Comparison of ENCODE assay signal across 2 cellular contexts in the genomic region with DNA sequence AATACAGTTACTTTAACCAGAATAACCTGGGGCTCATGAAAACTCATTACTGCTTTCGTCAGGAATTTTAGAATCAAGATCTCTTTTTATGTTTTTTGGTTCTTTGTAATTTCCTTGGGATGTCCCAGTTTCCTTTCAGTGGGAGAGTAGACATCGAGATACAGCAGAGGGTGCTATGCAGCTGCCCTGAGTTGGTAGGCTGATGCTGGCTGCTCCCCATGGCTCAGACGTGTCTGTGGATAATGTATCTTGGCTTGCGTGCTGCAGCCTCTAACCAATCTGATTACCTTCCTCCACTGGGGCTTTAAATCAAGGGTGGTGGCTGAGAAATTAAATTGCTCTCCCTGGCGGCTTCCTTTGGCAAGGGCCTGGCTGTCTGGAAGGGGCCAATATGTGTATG.
TF ChIP-seq lines count a peak whose summit lies in the region.

No MANE protein-coding gene starts in this region.

TF ChIP-seq in GM23338, 12 proteins besides CTCF, POLR2A, EP300 and RAD21 (continued from another document):
- TF ChIP-seq, protein P1, sequence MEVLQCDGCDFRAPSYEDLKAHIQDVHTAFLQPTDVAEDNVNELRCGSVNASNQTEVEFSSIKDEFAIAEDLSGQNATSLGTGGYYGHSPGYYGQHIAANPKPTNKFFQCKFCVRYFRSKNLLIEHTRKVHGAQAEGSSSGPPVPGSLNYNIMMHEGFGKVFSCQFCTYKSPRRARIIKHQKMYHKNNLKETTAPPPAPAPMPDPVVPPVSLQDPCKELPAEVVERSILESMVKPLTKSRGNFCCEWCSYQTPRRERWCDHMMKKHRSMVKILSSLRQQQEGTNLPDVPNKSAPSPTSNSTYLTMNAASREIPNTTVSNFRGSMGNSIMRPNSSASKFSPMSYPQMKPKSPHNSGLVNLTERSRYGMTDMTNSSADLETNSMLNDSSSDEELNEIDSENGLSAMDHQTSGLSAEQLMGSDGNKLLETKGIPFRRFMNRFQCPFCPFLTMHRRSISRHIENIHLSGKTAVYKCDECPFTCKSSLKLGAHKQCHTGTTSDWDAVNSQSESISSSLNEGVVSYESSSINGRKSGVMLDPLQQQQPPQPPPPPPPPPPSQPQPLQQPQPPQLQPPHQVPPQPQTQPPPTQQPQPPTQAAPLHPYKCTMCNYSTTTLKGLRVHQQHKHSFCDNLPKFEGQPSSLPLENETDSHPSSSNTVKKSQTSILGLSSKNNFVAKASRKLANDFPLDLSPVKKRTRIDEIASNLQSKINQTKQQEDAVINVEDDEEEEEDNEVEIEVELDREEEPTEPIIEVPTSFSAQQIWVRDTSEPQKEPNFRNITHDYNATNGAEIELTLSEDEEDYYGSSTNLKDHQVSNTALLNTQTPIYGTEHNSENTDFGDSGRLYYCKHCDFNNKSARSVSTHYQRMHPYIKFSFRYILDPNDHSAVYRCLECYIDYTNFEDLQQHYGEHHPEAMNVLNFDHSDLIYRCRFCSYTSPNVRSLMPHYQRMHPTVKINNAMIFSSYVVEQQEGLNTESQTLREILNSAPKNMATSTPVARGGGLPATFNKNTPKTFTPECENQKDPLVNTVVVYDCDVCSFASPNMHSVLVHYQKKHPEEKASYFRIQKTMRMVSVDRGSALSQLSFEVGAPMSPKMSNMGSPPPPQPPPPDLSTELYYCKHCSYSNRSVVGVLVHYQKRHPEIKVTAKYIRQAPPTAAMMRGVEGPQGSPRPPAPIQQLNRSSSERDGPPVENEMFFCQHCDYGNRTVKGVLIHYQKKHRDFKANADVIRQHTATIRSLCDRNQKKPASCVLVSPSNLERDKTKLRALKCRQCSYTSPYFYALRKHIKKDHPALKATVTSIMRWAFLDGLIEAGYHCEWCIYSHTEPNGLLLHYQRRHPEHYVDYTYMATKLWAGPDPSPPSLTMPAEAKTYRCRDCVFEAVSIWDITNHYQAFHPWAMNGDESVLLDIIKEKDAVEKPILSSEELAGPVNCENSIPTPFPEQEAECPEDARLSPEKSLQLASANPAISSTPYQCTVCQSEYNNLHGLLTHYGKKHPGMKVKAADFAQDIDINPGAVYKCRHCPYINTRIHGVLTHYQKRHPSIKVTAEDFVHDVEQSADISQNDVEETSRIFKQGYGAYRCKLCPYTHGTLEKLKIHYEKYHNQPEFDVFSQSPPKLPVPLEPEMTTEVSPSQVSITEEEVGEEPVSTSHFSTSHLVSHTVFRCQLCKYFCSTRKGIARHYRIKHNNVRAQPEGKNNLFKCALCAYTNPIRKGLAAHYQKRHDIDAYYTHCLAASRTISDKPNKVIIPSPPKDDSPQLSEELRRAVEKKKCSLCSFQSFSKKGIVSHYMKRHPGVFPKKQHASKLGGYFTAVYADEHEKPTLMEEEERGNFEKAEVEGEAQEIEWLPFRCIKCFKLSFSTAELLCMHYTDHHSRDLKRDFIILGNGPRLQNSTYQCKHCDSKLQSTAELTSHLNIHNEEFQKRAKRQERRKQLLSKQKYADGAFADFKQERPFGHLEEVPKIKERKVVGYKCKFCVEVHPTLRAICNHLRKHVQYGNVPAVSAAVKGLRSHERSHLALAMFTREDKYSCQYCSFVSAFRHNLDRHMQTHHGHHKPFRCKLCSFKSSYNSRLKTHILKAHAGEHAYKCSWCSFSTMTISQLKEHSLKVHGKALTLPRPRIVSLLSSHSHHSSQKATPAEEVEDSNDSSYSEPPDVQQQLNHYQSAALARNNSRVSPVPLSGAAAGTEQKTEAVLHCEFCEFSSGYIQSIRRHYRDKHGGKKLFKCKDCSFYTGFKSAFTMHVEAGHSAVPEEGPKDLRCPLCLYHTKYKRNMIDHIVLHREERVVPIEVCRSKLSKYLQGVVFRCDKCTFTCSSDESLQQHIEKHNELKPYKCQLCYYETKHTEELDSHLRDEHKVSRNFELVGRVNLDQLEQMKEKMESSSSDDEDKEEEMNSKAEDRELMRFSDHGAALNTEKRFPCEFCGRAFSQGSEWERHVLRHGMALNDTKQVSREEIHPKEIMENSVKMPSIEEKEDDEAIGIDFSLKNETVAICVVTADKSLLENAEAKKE (CRISPR knock-in tag; IDR thresholded peaks at IDR 0.05), result no peak
- TF ChIP-seq ZNF114 (CRISPR knock-in tag; IDR thresholded peaks at IDR 0.05) (no peak), NANOG (IDR thresholded peaks at IDR 0.05; ENCODE audit: borderline replicate concordance) (no peak), EZH2phosphoT487 (IDR thresholded peaks at IDR 0.05; ENCODE audit: unreplicated experiment) (no peak), STAT1 (IDR thresholded peaks at IDR 0.05; ENCODE audit: unreplicated experiment) (no peak)
- TF ChIP-seq, protein P2, sequence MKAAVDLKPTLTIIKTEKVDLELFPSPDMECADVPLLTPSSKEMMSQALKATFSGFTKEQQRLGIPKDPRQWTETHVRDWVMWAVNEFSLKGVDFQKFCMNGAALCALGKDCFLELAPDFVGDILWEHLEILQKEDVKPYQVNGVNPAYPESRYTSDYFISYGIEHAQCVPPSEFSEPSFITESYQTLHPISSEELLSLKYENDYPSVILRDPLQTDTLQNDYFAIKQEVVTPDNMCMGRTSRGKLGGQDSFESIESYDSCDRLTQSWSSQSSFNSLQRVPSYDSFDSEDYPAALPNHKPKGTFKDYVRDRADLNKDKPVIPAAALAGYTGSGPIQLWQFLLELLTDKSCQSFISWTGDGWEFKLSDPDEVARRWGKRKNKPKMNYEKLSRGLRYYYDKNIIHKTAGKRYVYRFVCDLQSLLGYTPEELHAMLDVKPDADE (IDR thresholded peaks at IDR 0.05), result no peak

TF ChIP-seq in HepG2, 621 proteins besides CTCF, POLR2A, EP300 and RAD21 (continued from another document):
- TF ChIP-seq, protein P3, sequence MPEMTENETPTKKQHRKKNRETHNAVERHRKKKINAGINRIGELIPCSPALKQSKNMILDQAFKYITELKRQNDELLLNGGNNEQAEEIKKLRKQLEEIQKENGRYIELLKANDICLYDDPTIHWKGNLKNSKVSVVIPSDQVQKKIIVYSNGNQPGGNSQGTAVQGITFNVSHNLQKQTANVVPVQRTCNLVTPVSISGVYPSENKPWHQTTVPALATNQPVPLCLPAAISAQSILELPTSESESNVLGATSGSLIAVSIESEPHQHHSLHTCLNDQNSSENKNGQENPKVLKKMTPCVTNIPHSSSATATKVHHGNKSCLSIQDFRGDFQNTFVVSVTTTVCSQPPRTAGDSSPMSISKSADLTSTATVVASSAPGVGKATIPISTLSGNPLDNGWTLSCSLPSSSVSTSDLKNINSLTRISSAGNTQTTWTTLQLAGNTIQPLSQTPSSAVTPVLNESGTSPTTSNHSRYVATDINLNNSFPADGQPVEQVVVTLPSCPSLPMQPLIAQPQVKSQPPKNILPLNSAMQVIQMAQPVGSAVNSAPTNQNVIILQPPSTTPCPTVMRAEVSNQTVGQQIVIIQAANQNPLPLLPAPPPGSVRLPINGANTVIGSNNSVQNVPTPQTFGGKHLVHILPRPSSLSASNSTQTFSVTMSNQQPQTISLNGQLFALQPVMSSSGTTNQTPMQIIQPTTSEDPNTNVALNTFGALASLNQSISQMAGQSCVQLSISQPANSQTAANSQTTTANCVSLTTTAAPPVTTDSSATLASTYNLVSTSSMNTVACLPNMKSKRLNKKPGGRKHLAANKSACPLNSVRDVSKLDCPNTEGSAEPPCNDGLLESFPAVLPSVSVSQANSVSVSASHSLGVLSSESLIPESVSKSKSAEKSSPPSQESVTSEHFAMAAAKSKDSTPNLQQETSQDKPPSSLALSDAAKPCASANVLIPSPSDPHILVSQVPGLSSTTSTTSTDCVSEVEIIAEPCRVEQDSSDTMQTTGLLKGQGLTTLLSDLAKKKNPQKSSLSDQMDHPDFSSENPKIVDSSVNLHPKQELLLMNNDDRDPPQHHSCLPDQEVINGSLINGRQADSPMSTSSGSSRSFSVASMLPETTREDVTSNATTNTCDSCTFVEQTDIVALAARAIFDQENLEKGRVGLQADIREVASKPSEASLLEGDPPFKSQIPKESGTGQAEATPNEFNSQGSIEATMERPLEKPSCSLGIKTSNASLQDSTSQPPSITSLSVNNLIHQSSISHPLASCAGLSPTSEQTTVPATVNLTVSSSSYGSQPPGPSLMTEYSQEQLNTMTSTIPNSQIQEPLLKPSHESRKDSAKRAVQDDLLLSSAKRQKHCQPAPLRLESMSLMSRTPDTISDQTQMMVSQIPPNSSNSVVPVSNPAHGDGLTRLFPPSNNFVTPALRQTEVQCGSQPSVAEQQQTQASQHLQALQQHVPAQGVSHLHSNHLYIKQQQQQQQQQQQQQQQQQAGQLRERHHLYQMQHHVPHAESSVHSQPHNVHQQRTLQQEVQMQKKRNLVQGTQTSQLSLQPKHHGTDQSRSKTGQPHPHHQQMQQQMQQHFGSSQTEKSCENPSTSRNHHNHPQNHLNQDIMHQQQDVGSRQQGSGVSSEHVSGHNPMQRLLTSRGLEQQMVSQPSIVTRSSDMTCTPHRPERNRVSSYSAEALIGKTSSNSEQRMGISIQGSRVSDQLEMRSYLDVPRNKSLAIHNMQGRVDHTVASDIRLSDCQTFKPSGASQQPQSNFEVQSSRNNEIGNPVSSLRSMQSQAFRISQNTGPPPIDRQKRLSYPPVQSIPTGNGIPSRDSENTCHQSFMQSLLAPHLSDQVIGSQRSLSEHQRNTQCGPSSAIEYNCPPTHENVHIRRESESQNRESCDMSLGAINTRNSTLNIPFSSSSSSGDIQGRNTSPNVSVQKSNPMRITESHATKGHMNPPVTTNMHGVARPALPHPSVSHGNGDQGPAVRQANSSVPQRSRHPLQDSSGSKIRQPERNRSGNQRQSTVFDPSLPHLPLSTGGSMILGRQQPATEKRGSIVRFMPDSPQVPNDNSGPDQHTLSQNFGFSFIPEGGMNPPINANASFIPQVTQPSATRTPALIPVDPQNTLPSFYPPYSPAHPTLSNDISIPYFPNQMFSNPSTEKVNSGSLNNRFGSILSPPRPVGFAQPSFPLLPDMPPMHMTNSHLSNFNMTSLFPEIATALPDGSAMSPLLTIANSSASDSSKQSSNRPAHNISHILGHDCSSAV (CRISPR knock-in tag; IDR thresholded peaks at IDR 0.05; ENCODE audit: borderline replicate concordance), result no peak
- no peak for TF ChIP-seq ZNF780A (CRISPR knock-in tag; IDR thresholded peaks at IDR 0.05)
- TF ChIP-seq, protein P4, sequence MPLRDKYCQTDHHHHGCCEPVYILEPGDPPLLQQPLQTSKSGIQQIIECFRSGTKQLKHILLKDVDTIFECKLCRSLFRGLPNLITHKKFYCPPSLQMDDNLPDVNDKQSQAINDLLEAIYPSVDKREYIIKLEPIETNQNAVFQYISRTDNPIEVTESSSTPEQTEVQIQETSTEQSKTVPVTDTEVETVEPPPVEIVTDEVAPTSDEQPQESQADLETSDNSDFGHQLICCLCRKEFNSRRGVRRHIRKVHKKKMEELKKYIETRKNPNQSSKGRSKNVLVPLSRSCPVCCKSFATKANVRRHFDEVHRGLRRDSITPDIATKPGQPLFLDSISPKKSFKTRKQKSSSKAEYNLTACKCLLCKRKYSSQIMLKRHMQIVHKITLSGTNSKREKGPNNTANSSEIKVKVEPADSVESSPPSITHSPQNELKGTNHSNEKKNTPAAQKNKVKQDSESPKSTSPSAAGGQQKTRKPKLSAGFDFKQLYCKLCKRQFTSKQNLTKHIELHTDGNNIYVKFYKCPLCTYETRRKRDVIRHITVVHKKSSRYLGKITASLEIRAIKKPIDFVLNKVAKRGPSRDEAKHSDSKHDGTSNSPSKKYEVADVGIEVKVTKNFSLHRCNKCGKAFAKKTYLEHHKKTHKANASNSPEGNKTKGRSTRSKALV (CRISPR knock-in tag; IDR thresholded peaks at IDR 0.05), result no peak
